Comparison of ENCODE assay signal across 8 cellular contexts in genomic region chr3:4491873-4492239, GRCh38. TPM values are rescaled to one million over a fixed set of nuclear protein-coding genes. Genes with fewer than 3 reads are reported as not detected.
A peak's percentile ranks its signal among the peaks of the same experiment; 100 is the strongest.
DNase-seq lines count a peak whose midpoint lies in the region; ATAC-seq and TF ChIP-seq lines count a peak whose summit lies in the region.

No MANE protein-coding gene starts in this region.

- peaks cover 69% of the 10 kb centered on the region for H3K27me3 Mint-ChIP-seq in Calu3 (ENCODE audit: unreplicated experiment)
- H3K27me3 Mint-ChIP-seq in endothelial cell (ENCODE audit: unreplicated experiment), result peaks cover 5% of the 10 kb centered on the region
- peaks cover 29% of the 10 kb centered on the region for H3K27me3 Mint-ChIP-seq in osteocyte (ENCODE audit: unreplicated experiment)

- CTCF ChIA-PET in Calu3 (lab: Charles Lee), result no interaction called here
- CTCF ChIA-PET in Panc1 (lab: Charles Lee), result no interaction called here

- peak overlapping the region; percentile 79 to 90 for H3K4me3 ChIP-seq in Panc1 (ENCODE audit: low read depth in 2 of 2, low read length in 2 of 2)

- TF ChIP-seq CTCF in Calu3 (IDR thresholded peaks at IDR 0.05; ENCODE audit: unreplicated experiment) (no peak), Panc1 (IDR thresholded peaks at IDR 0.05) (no peak), endothelial cell (IDR thresholded peaks at IDR 0.05; ENCODE audit: unreplicated experiment) (no peak), osteocyte (IDR thresholded peaks at IDR 0.05) (no peak)

- no peak overlapping the region for H3K27ac ChIP-seq in Panc1 (ENCODE audit: low read length)

- BruUV-seq in Calu3 (replicated peaks; lab: Mats Ljungman, UMichigan), result no TSS peak
- no TSS peak for BruUV-seq in Panc1 (replicated peaks; lab: Mats Ljungman, UMichigan)

- H3K9me3 Mint-ChIP-seq in Calu3 (ENCODE audit: low read depth, unreplicated experiment) (no peaks in the 10 kb centered on the region), endothelial cell (ENCODE audit: unreplicated experiment) (no peaks in the 10 kb centered on the region), osteocyte (ENCODE audit: unreplicated experiment) (no peaks in the 10 kb centered on the region)

- in situ Hi-C loops in Panc1 (cut with HindIII; ENCODE audit: low pct_unique_long_range_greater_than_20kb, low sequenced_read_pairs), result no loop called here

- no peaks in the 10 kb centered on the region for H3K36me3 ChIP-seq in Panc1 (ENCODE audit: control insufficient read depth, insufficient read depth, low read length)

- intact Hi-C loops in Calu3 (cut with micrococcal nuclease; ENCODE audit: unreplicated experiment), result loop anchor here (5.0 kb wide), 1 partner anchor 135 kb away; no protein-coding TSS in a partner anchor
- intact Hi-C loops in Panc1 (cut with micrococcal nuclease; ENCODE audit: unreplicated experiment), result loop anchor here (10.0 kb wide), 1 partner anchor 143 kb away; no protein-coding TSS in a partner anchor

- H3K9me3 ChIP-seq in Panc1 (ENCODE audit: control insufficient read depth, insufficient read depth, low read depth, low read length), result no peaks in the 10 kb centered on the region

- peaks cover 2% of the 10 kb centered on the region; the same call in 1 of the 2 replicates for H3K27me3 ChIP-seq in Panc1 (ENCODE audit: control insufficient read depth, insufficient read depth, low read length)

- no peak overlapping the region for H3K27ac Mint-ChIP-seq in Calu3 (ENCODE audit: unreplicated experiment)
- H3K27ac Mint-ChIP-seq in endothelial cell (ENCODE audit: unreplicated experiment), result peak overlapping the region; percentile 43
- peak overlapping the region; percentile 86 for H3K27ac Mint-ChIP-seq in osteocyte (ENCODE audit: unreplicated experiment)

- ATAC-seq in Panc1 (no peak), HG02870 (IDR thresholded peaks at IDR 0.05; ENCODE audit: unreplicated experiment) (no peak), GM18505 (IDR thresholded peaks at IDR 0.05; ENCODE audit: unreplicated experiment) (no peak)

- POLR2A ChIA-PET in Panc1 (lab: Charles Lee), result interaction anchor here (0.9 kb wide), 1 partner anchor 93 kb away, joined by 3 read pairs; no protein-coding TSS in a partner anchor

- H3K4me1 ChIP-seq in Panc1 (ENCODE audit: control insufficient read depth, insufficient read depth, low read length), result peaks cover 3% of the 10 kb centered on the region; the same call in 1 of the 2 replicates

- no peak for TF ChIP-seq POLR2A in GM18505 (IDR thresholded peaks at IDR 0.05; ENCODE audit: borderline replicate concordance, extremely low read depth, insufficient read depth, insufficient read length)

- H3K4me1 Mint-ChIP-seq in Calu3 (ENCODE audit: low read depth, unreplicated experiment) (peaks cover 7% of the 10 kb centered on the region), endothelial cell (ENCODE audit: unreplicated experiment) (peaks cover 29% of the 10 kb centered on the region), osteocyte (ENCODE audit: unreplicated experiment) (peaks cover 25% of the 10 kb centered on the region)

- H3K36me3 Mint-ChIP-seq in Calu3 (ENCODE audit: insufficient read depth, unreplicated experiment), result peaks cover 19% of the 10 kb centered on the region
- H3K36me3 Mint-ChIP-seq in endothelial cell (ENCODE audit: low read depth, unreplicated experiment), result peaks cover 3% of the 10 kb centered on the region
- no peaks in the 10 kb centered on the region for H3K36me3 Mint-ChIP-seq in osteocyte (ENCODE audit: unreplicated experiment)

- peak overlapping the region; percentile 74 for H3K4me3 Mint-ChIP-seq in Calu3 (ENCODE audit: low read depth, unreplicated experiment)
- peak overlapping the region; percentile 94 for H3K4me3 Mint-ChIP-seq in endothelial cell (ENCODE audit: unreplicated experiment)
- H3K4me3 Mint-ChIP-seq in osteocyte (ENCODE audit: unreplicated experiment), result peak overlapping the region; percentile 92

- no peak for DNase-seq in Calu3
- DNase-seq in Panc1 (ENCODE audit: low read depth, low spot score), result no peak
- no peak for DNase-seq in endothelial cell (ENCODE audit: low spot score)
- DNase-seq in osteocyte (ENCODE audit: extremely low spot score, unreplicated experiment), result no peak
- no peak for DNase-seq in NCI-H146 (lab: John Stamatoyannopoulos, UW)
- DNase-seq in inferior parietal cortex (ENCODE audit: extremely low spot score), result no peak

RNA-seq across cellular contexts. Expression of gene ITPR1, which starts 1.3 kb away (rescaled TPM):
- total RNA-seq in Calu3 (2022) (4.2 and 6.2 TPM in 2 replicates), Panc1 (2021; ENCODE audit: unreplicated experiment) (8.7 TPM), endothelial cell (ENCODE audit: unreplicated experiment) (53.1 TPM), osteocyte (26.3 and 34.3 TPM in 2 replicates)
- 6.5 TPM for polyA plus RNA-seq in Panc1 (2012; ENCODE audit: insufficient read length)

RNA-seq across cellular contexts. Expression of gene SUMF1, which starts 24.8 kb away (rescaled TPM):
- 24.8 and 31.8 TPM in 2 replicates for total RNA-seq in Calu3 (2022)
- total RNA-seq in Panc1 (2021; ENCODE audit: unreplicated experiment), result 15.5 TPM
- 12.7 TPM for polyA plus RNA-seq in Panc1 (2012; ENCODE audit: insufficient read length)
- 17.5 TPM for total RNA-seq in endothelial cell (ENCODE audit: unreplicated experiment)
- 44.1 and 46.6 TPM in 2 replicates for total RNA-seq in osteocyte
